ENCODE assay signal across 8 cellular contexts in genomic region chr1:16440150-16440479, GRCh38. TPM values are rescaled to one million over a fixed set of nuclear protein-coding genes. Genes with fewer than 3 reads are reported as not detected.
DNase-seq lines count a peak whose midpoint lies in the region; ATAC-seq, FAIRE-seq and TF ChIP-seq lines count a peak whose summit lies in the region.

No MANE protein-coding gene starts in this region.

- H3K4me1 Mint-ChIP-seq in CD4-positive, CD25-positive, alpha-beta regulatory T cell: peaks cover 8 to 45% (median 26%) of the 10 kb centered on the region in 4 donors

- TF ChIP-seq CTCF in RWPE1 (conservative IDR thresholded peaks at IDR 0.05; ENCODE audit: low read depth) (no peak), fibroblast of pulmonary artery (IDR thresholded peaks at IDR 0.05; ENCODE audit: low read length, missing control alignments) (no peak), retinal pigment epithelial cell (conservative IDR thresholded peaks at IDR 0.05; ENCODE audit: low read depth, low read length) (no peak)

- peaks cover 9% of the 10 kb centered on the region for H3K36me3 Mint-ChIP-seq in CD4-positive, CD25-positive, alpha-beta regulatory T cell

- H3K9me3 ChIP-seq in CD4-positive, CD25-positive, alpha-beta regulatory T cell (ENCODE audit: control insufficient read depth in 2 of 2, low read length in 2 of 2): no peaks in the 10 kb centered on the region

- FAIRE-seq in frontal cortex (lab: Jason Lieb, UNC): no peak

- no peaks in the 10 kb centered on the region for H3K9me3 Mint-ChIP-seq in CD4-positive, CD25-positive, alpha-beta regulatory T cell

- H3K36me3 ChIP-seq in CD4-positive, CD25-positive, alpha-beta regulatory T cell (ENCODE audit: control insufficient read depth, insufficient read depth, low read length): peaks cover 27% of the 10 kb centered on the region

- no peak for ATAC-seq in CD4-positive, CD25-positive, alpha-beta regulatory T cell (ENCODE audit: low read depth in 2 of 2)
- peak; percentile 23 for ATAC-seq in GM21423 (IDR thresholded peaks at IDR 0.05; ENCODE audit: unreplicated experiment)

- H3K27me3 Mint-ChIP-seq in CD4-positive, CD25-positive, alpha-beta regulatory T cell: peaks cover 5% of the 10 kb centered on the region

- peak overlapping the region; percentile 97 for H3K27ac Mint-ChIP-seq in CD4-positive, CD25-positive, alpha-beta regulatory T cell

- H3K4me3 ChIP-seq in CD4-positive, CD25-positive, alpha-beta regulatory T cell (ENCODE audit: low read depth, low read length): peak overlapping the region; percentile 93
- H3K4me3 ChIP-seq in fibroblast of pulmonary artery (replicated peaks; ENCODE audit: low read depth, low read length): peak overlapping the region; percentile 99
- peak overlapping the region; percentile 98 for H3K4me3 ChIP-seq in retinal pigment epithelial cell (ENCODE audit: low read length)

- no peak for DNase-seq in CD4-positive, CD25-positive, alpha-beta regulatory T cell
- DNase-seq in RWPE1 (ENCODE audit: low spot score) (no peak), fibroblast of pulmonary artery (ENCODE audit: low read depth) (no peak), retinal pigment epithelial cell (ENCODE audit: low read depth) (no peak), MV-4-11 (lab: John Stamatoyannopoulos, UW) (no peak), frontal cortex (ENCODE audit: low spot score in 2 of 2) (no peak)
- DNase-seq in stimulated activated CD4-positive, alpha-beta T cell treated with anti-CD3 and anti-CD28 coated beads, Interleukin-4, amount 100 ng/mL, for 24 hours: no peak

- H3K27me3 ChIP-seq in CD4-positive, CD25-positive, alpha-beta regulatory T cell (ENCODE audit: control insufficient read depth, insufficient read depth, low read length): no peaks in the 10 kb centered on the region

- H3K4me1 ChIP-seq in CD4-positive, CD25-positive, alpha-beta regulatory T cell (ENCODE audit: control insufficient read depth, insufficient read depth, low read length, poor library complexity, severe bottlenecking): peaks cover 36% of the 10 kb centered on the region

- peak overlapping the region; percentile 95 to 100 (median 97) for H3K4me3 Mint-ChIP-seq in CD4-positive, CD25-positive, alpha-beta regulatory T cell

- H3K27ac ChIP-seq in CD4-positive, CD25-positive, alpha-beta regulatory T cell (ENCODE audit: insufficient read depth, low read length, poor library complexity, severe bottlenecking): peak overlapping the region; percentile 99
- H3K27ac ChIP-seq in RWPE1: peak overlapping the region; percentile 75

- CTCF ChIA-PET in RWPE1 (lab: Yijun Ruan, JAX): interaction anchor here (0.6 to 2.1 kb wide), 15 partner anchors 9 to 259 kb away, joined by 3 to 9 read pairs (median 4); no protein-coding TSS in a partner anchor

- POLR2A ChIA-PET in RWPE1 (lab: Yijun Ruan, JAX; ENCODE audit: low non-redundant PET): no interaction called here

RNA-seq across cellular contexts. Expression of gene NECAP2, which starts 0.4 kb away (rescaled TPM):
- 147 TPM for total RNA-seq in CD4-positive, CD25-positive, alpha-beta regulatory T cell
- polyA plus RNA-seq in CD4-positive, CD25-positive, alpha-beta regulatory T cell: 100 to 1,000 TPM; 276 to 323 (median 303) TPM
- 20.8 TPM for total RNA-seq in frontal cortex

RNA-seq across cellular contexts. Expression of gene SPATA21, which starts 2.9 kb away (rescaled TPM):
- total RNA-seq in CD4-positive, CD25-positive, alpha-beta regulatory T cell: not detected
- not detected for polyA plus RNA-seq in CD4-positive, CD25-positive, alpha-beta regulatory T cell
- not detected for total RNA-seq in frontal cortex
